8 cellular contexts compared by ENCODE assay signal in genomic region chr21:34129039-34129891, GRCh38. TPM values are rescaled to one million over a fixed set of nuclear protein-coding genes. Genes with fewer than 3 reads are reported as not detected.
DNase-seq lines count a peak whose midpoint lies in the region; ATAC-seq and TF ChIP-seq lines count a peak whose summit lies in the region.

No MANE protein-coding gene starts in this region.

- no CpG with 5 or more reads among the region's 17 CpGs for WGBS in H9 (ENCODE audit: extremely low coverage, insufficient read length, low lambda C conversion rate)
- WGBS in psoas muscle, 3 donors: 12 to 17% (median 15%) methylated on average over 17 of the region's 17 CpGs
- WGBS in tibial nerve, 2 donors: 22 to 26% methylated on average over 17 of the region's 17 CpGs

- ATAC-seq in psoas muscle: peak; percentile 75 to 83 (median 79)
- no peak for ATAC-seq in HG02840 (IDR thresholded peaks at IDR 0.05; ENCODE audit: low FRiP score, unreplicated experiment)
- ATAC-seq in GM18868 (IDR thresholded peaks at IDR 0.05; ENCODE audit: unreplicated experiment): no peak

- no peaks in the 10 kb centered on the region for H3K27me3 Mint-ChIP-seq in H9 (ENCODE audit: low read depth)
- no peaks in the 10 kb centered on the region for H3K27me3 Mint-ChIP-seq in activated naive CD8-positive, alpha-beta T cell
- H3K27me3 Mint-ChIP-seq in glutamatergic neuron (ENCODE audit: unreplicated experiment): peaks cover 3% of the 10 kb centered on the region

- peak; percentile 58 for DNase-seq in H9
- DNase-seq in RWPE1 (ENCODE audit: low spot score): peak; percentile 16
- no peak for DNase-seq in glutamatergic neuron
- DNase-seq in psoas muscle: peak; percentile 55 to 67
- DNase-seq in tibial nerve (ENCODE audit: low spot score in 2 of 2): peak in 1 of 2 donors; percentile 38

- CTCF ChIA-PET in RWPE1 (lab: Yijun Ruan, JAX): interaction anchor here (0.5 to 1.1 kb wide), 3 partner anchors 90 to 205 kb away, joined by 3 to 7 read pairs (median 3); no protein-coding TSS in a partner anchor

- no peak overlapping the region for H3K9ac ChIP-seq in H9 (ENCODE audit: extremely low read depth, insufficient read length, low read length)

- peak; percentile 49 for TF ChIP-seq CTCF in H9 (conservative IDR thresholded peaks at IDR 0.05)
- TF ChIP-seq CTCF in RWPE1 (conservative IDR thresholded peaks at IDR 0.05; ENCODE audit: low read depth): peak; percentile 45
- TF ChIP-seq CTCF in glutamatergic neuron (IDR thresholded peaks at IDR 0.05; ENCODE audit: partially characterized antibody, unreplicated experiment): no peak
- peak; percentile 39 for TF ChIP-seq CTCF in psoas muscle (IDR thresholded peaks at IDR 0.05)
- TF ChIP-seq CTCF in tibial nerve (IDR thresholded peaks at IDR 0.05): peak; percentile 6 to 43 (median 32)

- no peak overlapping the region for H2BK12ac ChIP-seq in H9 (ENCODE audit: insufficient read length, low read depth, low read length)

- no peak overlapping the region for H3K23ac ChIP-seq in H9 (ENCODE audit: insufficient read length, low read depth, low read length)

- H3K9me3 ChIP-seq in H9 (ENCODE audit: control insufficient read depth, low read depth, low read length): no peaks in the 10 kb centered on the region
- no peaks in the 10 kb centered on the region for H3K9me3 ChIP-seq in psoas muscle
- H3K9me3 ChIP-seq in tibial nerve: no peaks in the 10 kb centered on the region

- peaks cover 29% of the 10 kb centered on the region for H3K4me1 ChIP-seq in H9 (ENCODE audit: insufficient read depth, low read length)
- H3K4me1 ChIP-seq in psoas muscle: peaks cover 69% of the 10 kb centered on the region
- peaks cover 0 to 83% (median 45%) of the 10 kb centered on the region in 4 donors for H3K4me1 ChIP-seq in tibial nerve

- peak overlapping the region; percentile 50 for H3K4me3 ChIP-seq in psoas muscle
- peak overlapping the region in 1 of 4 donors; percentile 21 for H3K4me3 ChIP-seq in tibial nerve

- H2AFZ ChIP-seq in H9 (ENCODE audit: low read length): no peak overlapping the region

- H3K36me3 Mint-ChIP-seq in H9 (ENCODE audit: insufficient read depth in 1 of 3, low read depth in 3 of 3) (peaks cover 38 to 41% (median 38%) of the 10 kb centered on the region in 3 experiments; a peak in 6 of 7 replicates), glutamatergic neuron (ENCODE audit: unreplicated experiment) (peaks cover 8% of the 10 kb centered on the region)
- H3K36me3 Mint-ChIP-seq in activated naive CD8-positive, alpha-beta T cell: peaks cover 24% of the 10 kb centered on the region

- H2BK20ac ChIP-seq in H9 (ENCODE audit: low read depth, low read length, poor library complexity, severe bottlenecking): no peak overlapping the region

- H2AK5ac ChIP-seq in H9 (ENCODE audit: insufficient read length, low read length): no peak overlapping the region

- intact Hi-C loops in psoas muscle (cut with DNase I): loop anchor here (5.0 kb wide), 2 partner anchors 57 to 73 kb away; partner anchors contain the start of genes MRPS6 (in 1 of the 2) and SLC5A3 (in 1 of the 2)

- H4K5ac ChIP-seq in H9 (ENCODE audit: insufficient read length, low read depth, low read length): no peak overlapping the region

- H3K4ac ChIP-seq in H9 (ENCODE audit: low read depth, low read length): no peak overlapping the region

- no peak overlapping the region for H2BK120ac ChIP-seq in H9 (ENCODE audit: low read depth, low read length, poor library complexity, severe bottlenecking)

- no peak overlapping the region for H3K56ac ChIP-seq in H9 (ENCODE audit: insufficient read length, low read depth, low read length)

- TF ChIP-seq EP300 in tibial nerve (IDR thresholded peaks at IDR 0.05): peak in 1 of 2 donors; percentile 42

- no peak overlapping the region for H3T11ph ChIP-seq in H9 (ENCODE audit: low read length)

- H3K14ac ChIP-seq in H9 (ENCODE audit: insufficient read depth, low read length): peak overlapping the region; percentile 45; the same call in 1 of the 2 replicates

- H4K20me1 ChIP-seq in H9 (ENCODE audit: control insufficient read depth, insufficient read depth, insufficient read length): no peaks in the 10 kb centered on the region

- no peak overlapping the region for H3K18ac ChIP-seq in H9 (ENCODE audit: insufficient read length, low read depth, low read length)

- H3K23me2 ChIP-seq in H9 (ENCODE audit: insufficient read length, low read depth, low read length, poor library complexity, severe bottlenecking): no peaks in the 10 kb centered on the region

- H3K79me2 ChIP-seq in H9 (ENCODE audit: insufficient read depth, low read length): peaks cover 9% of the 10 kb centered on the region; the same call in 1 of the 2 replicates

- peaks cover 0 to 20% of the 10 kb centered on the region in 2 donors for H3K36me3 ChIP-seq in psoas muscle (ENCODE audit: insufficient read depth in 1 of 2, low read depth in 1 of 2)
- H3K36me3 ChIP-seq in tibial nerve: peaks cover 0 to 11% (median 0%) of the 10 kb centered on the region in 3 donors

- H4K8ac ChIP-seq in H9 (replicated peaks; ENCODE audit: insufficient read length, low read depth, low read length): no peak overlapping the region

- peaks cover 8% of the 10 kb centered on the region for H3K79me1 ChIP-seq in H9 (ENCODE audit: insufficient read depth, low read depth, low read length, poor library complexity, severe bottlenecking)

- no peak overlapping the region for H4K91ac ChIP-seq in H9 (ENCODE audit: insufficient read length, low read depth, low read length)

- peaks cover 60 to 71% of the 10 kb centered on the region in 2 experiments for H3K4me1 Mint-ChIP-seq in H9
- H3K4me1 Mint-ChIP-seq in activated naive CD8-positive, alpha-beta T cell (ENCODE audit: low read depth): peaks cover 96% of the 10 kb centered on the region
- peaks cover 38% of the 10 kb centered on the region for H3K4me1 Mint-ChIP-seq in glutamatergic neuron (ENCODE audit: low read depth, unreplicated experiment)

- TF ChIP-seq POLR2A in tibial nerve (IDR thresholded peaks at IDR 0.05): no peak

- H3K4me2 ChIP-seq in H9 (ENCODE audit: insufficient read depth, insufficient read length, low read length): peak overlapping the region; percentile 49

- no peaks in the 10 kb centered on the region for H3K27me3 ChIP-seq in H9 (ENCODE audit: insufficient read depth, low read length)
- no peaks in the 10 kb centered on the region for H3K27me3 ChIP-seq in psoas muscle (ENCODE audit: insufficient read depth in 3 of 3, low read length in 2 of 3)
- H3K27me3 ChIP-seq in tibial nerve: no peaks in the 10 kb centered on the region

- POLR2A ChIA-PET in RWPE1 (lab: Yijun Ruan, JAX; ENCODE audit: low non-redundant PET): no interaction called here

- H2BK15ac ChIP-seq in H9 (ENCODE audit: low read depth, low read length): no peak overlapping the region

- peak overlapping the region; percentile 38 for H3K27ac ChIP-seq in H9 (ENCODE audit: insufficient read length, low read depth, low read length)
- H3K27ac ChIP-seq in RWPE1: peak overlapping the region; percentile 69
- H3K27ac ChIP-seq in psoas muscle: peak overlapping the region; percentile 85
- H3K27ac ChIP-seq in tibial nerve: peak overlapping the region; percentile 28 to 87 (median 78)

- no peak overlapping the region for H2BK5ac ChIP-seq in H9 (ENCODE audit: insufficient read length, low read length)

- H3K9me3 Mint-ChIP-seq in H9 (no peaks in the 10 kb centered on the region; a peak in 1 of 5 replicates), glutamatergic neuron (ENCODE audit: unreplicated experiment) (peaks cover 4% of the 10 kb centered on the region)
- H3K9me3 Mint-ChIP-seq in activated naive CD8-positive, alpha-beta T cell (ENCODE audit: low read depth): no peaks in the 10 kb centered on the region

- H3K27ac Mint-ChIP-seq in H9 (peak overlapping the region; percentile 41 to 78 (median 55)), glutamatergic neuron (ENCODE audit: unreplicated experiment) (no peak overlapping the region)
- peak overlapping the region; percentile 94 for H3K27ac Mint-ChIP-seq in activated naive CD8-positive, alpha-beta T cell

- H3K4me3 Mint-ChIP-seq in H9: peak overlapping the region in 1 of 2 experiments; percentile 62; a peak in 2 of 5 replicates
- H3K4me3 Mint-ChIP-seq in activated naive CD8-positive, alpha-beta T cell: peak overlapping the region; percentile 78
- H3K4me3 Mint-ChIP-seq in glutamatergic neuron (ENCODE audit: unreplicated experiment): peak overlapping the region; percentile 63

RNA-seq across cellular contexts. Expression of gene MRPS6, which starts 55.9 kb away (rescaled TPM):
- total RNA-seq in H9 (2021) (77.5 and 83.2 TPM in 2 replicates), glutamatergic neuron (ENCODE audit: unreplicated experiment) (31.6 TPM), psoas muscle (10 to 100 TPM; 38.8 to 92.9 (median 76.7) TPM), tibial nerve (10 to 100 TPM; 57.9 to 69.6 (median 61.2) TPM)
- polyA plus RNA-seq in psoas muscle: 100 to 1,000 TPM in 2 of 3 donors, 10 to 100 TPM in 1; 69.9 to 191 (median 116) TPM

RNA-seq across cellular contexts. Expression of gene SLC5A3, which starts 55.9 kb away (rescaled TPM):
- 11.4 and 12.3 TPM in 2 replicates for total RNA-seq in H9 (2021)
- 5.5 TPM for total RNA-seq in glutamatergic neuron (ENCODE audit: unreplicated experiment)
- total RNA-seq in psoas muscle: 10 to 100 TPM in 1 of 4 donors, 1 to 10 TPM in 3; 2.6 to 12.8 (median 6.7) TPM
- 10 to 100 TPM in 1 of 3 donors, 1 to 10 TPM in 1, under 1 TPM in 1; 0.70 to 17.2 (median 2.9) TPM for polyA plus RNA-seq in psoas muscle
- 10 to 100 TPM; 38.1 to 74.5 (median 44.9) TPM for total RNA-seq in tibial nerve

Comparison
In these comparisons a context has a peak if more than half of its experiments do, and no peak if none do; other contexts are left out.
1. ATAC-seq: peak in psoas muscle (4 of 4); none in HG02840 (single experiment) and GM18868 (single experiment).
2. Peak in every context shown above with its lines, with median percentiles within 50 percentile points of each other: H3K27ac ChIP-seq.